8 cellular contexts compared by ENCODE assay signal in the genomic region with DNA sequence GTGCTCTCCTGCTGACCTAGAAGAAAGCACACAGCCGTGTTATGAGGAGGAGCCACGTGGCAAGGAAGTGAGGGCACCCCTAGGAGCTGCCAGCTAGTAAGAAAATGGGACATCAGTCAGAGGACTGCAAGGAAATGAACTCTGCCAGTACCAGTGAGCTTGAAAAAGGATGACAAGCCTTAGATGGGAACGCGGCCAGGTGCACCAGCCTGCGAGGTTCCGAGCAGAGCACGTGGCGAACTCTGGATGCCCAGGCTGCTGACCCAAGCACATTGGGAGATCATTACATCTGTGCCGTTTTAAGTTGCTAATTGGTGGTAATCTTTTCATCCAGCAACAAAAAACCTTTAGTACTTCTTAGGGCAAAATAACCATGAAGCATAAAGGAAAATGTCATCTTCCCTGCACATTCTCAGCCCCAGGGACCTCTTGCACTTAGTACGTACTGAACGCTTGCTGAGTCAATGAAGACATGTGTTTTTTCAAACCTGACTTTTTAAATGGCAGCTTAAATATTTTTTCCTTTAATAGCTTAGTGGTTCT.
A peak's percentile ranks its signal among the peaks of the same experiment; 100 is the strongest.
DNase-seq lines count a peak whose midpoint lies in the region; ATAC-seq and TF ChIP-seq lines count a peak whose summit lies in the region.

No MANE protein-coding gene starts in this region.

- DNase-seq in activated naive CD4-positive, alpha-beta T cell treated with anti-CD3 and anti-CD28 coated beads, Interleukin-2, amount 10 ng/mL, durations not matched to agents 7 days and 5 days, result no peak
- no peak for DNase-seq in activated naive CD4-positive, alpha-beta T cell (lab: John Stamatoyannopoulos, UW)
- DNase-seq in MM.1S (peak; percentile 74), body of pancreas (peak in 3 of 4 donors; percentile 39 to 62 (median 58)), lower lobe of right lung (no peak), tibial nerve (ENCODE audit: low spot score in 2 of 2) (no peak), NCI-H2081 treated with DMSO at 0.1 percent for 48 hours (lab: John Stamatoyannopoulos, UW) (no peak)

- no peak for TF ChIP-seq POLR2A in body of pancreas (IDR thresholded peaks at IDR 0.05)
- TF ChIP-seq POLR2A in tibial nerve (IDR thresholded peaks at IDR 0.05), result no peak

- H3K4me2 ChIP-seq in MM.1S (ENCODE audit: low read depth, low read length), result peak overlapping the region; percentile 82

- H3K4me3 Mint-ChIP-seq in activated naive CD4-positive, alpha-beta T cell treated with anti-CD3 and anti-CD28 coated beads, Interleukin-2, amount 10 ng/mL, durations not matched to agents 7 days and 5 days, result no peak overlapping the region

- H4K20me1 ChIP-seq in MM.1S (ENCODE audit: insufficient read depth, low read length), result no peaks in the 10 kb centered on the region

- no peaks in the 10 kb centered on the region for H3K9me3 Mint-ChIP-seq in activated naive CD4-positive, alpha-beta T cell treated with anti-CD3 and anti-CD28 coated beads, Interleukin-2, amount 10 ng/mL, durations not matched to agents 7 days and 5 days

- H3K27me3 ChIP-seq in MM.1S (replicated peaks; ENCODE audit: insufficient read depth, low read length), result no peaks in the 10 kb centered on the region
- no peaks in the 10 kb centered on the region for H3K27me3 ChIP-seq in body of pancreas
- no peaks in the 10 kb centered on the region for H3K27me3 ChIP-seq in lower lobe of right lung (ENCODE audit: low read depth)
- no peaks in the 10 kb centered on the region for H3K27me3 ChIP-seq in tibial nerve

- no peak for TF ChIP-seq CTCF in MM.1S (IDR thresholded peaks at IDR 0.05; ENCODE audit: low read length)
- TF ChIP-seq CTCF in body of pancreas (IDR thresholded peaks at IDR 0.05), result no peak
- no peak for TF ChIP-seq CTCF in lower lobe of right lung (IDR thresholded peaks at IDR 0.05)
- no peak for TF ChIP-seq CTCF in tibial nerve (IDR thresholded peaks at IDR 0.05)

- H3K79me2 ChIP-seq in MM.1S (ENCODE audit: low read length), result no peaks in the 10 kb centered on the region

- H3K27ac ChIP-seq in MM.1S (ENCODE audit: low read length) (peak overlapping the region; percentile 97), body of pancreas (peak overlapping the region in 2 of 4 donors; percentile 54 to 72), lower lobe of right lung (peak overlapping the region; percentile 68), tibial nerve (peak overlapping the region in 3 of 4 donors; percentile 66 to 96 (median 85))

- H3K36me3 ChIP-seq in MM.1S (replicated peaks; ENCODE audit: insufficient read depth, low read length) (no peaks in the 10 kb centered on the region), body of pancreas (replicated peaks in 1 of 2; ENCODE audit: insufficient read depth in 1 of 2, low read depth in 2 of 2) (no peaks in the 10 kb centered on the region), lower lobe of right lung (no peaks in the 10 kb centered on the region), tibial nerve (no peaks in the 10 kb centered on the region)

- 78 to 81% methylated on average over 11 of the region's 11 CpGs for WGBS in body of pancreas, 2 donors
- 53 to 59% methylated on average over 11 of the region's 11 CpGs for WGBS in tibial nerve, 2 donors

- ATAC-seq in body of pancreas (no peak), lower lobe of right lung (no peak), GM21528 (IDR thresholded peaks at IDR 0.05; ENCODE audit: low FRiP score, unreplicated experiment) (no peak)

- peak overlapping the region; percentile 67 for H3K9ac ChIP-seq in MM.1S (ENCODE audit: low read length)

- H3K4me1 ChIP-seq in MM.1S (ENCODE audit: low read length) (peaks cover 17% of the 10 kb centered on the region), body of pancreas (no peaks in the 10 kb centered on the region), lower lobe of right lung (peaks cover 51% of the 10 kb centered on the region), tibial nerve (peaks cover 0 to 53% (median 38%) of the 10 kb centered on the region in 4 donors)

- CTCF ChIA-PET in activated naive CD4-positive, alpha-beta T cell treated with anti-CD3 and anti-CD28 coated beads, Interleukin-2, amount 10 ng/mL, durations not matched to agents 7 days and 5 days (lab: Charles Lee), result interaction anchor here (1.0 to 2.0 kb wide), 6 partner anchors 20 to 86 kb away, joined by 3 to 5 read pairs (median 4); no protein-coding TSS in a partner anchor

- peak overlapping the region; percentile 17 for H3K4me3 ChIP-seq in MM.1S (ENCODE audit: low read length)
- H3K4me3 ChIP-seq in body of pancreas, result no peak overlapping the region
- H3K4me3 ChIP-seq in lower lobe of right lung, result no peak overlapping the region
- H3K4me3 ChIP-seq in tibial nerve, result no peak overlapping the region

- peak overlapping the region; percentile 79 for H3K27ac Mint-ChIP-seq in activated naive CD4-positive, alpha-beta T cell treated with anti-CD3 and anti-CD28 coated beads, Interleukin-2, amount 10 ng/mL, durations not matched to agents 7 days and 5 days

- H3F3A ChIP-seq in MM.1S (ENCODE audit: insufficient read depth, low read length), result peaks cover 17% of the 10 kb centered on the region

- intact Hi-C loops in body of pancreas (cut with DNase I) (no loop called here), lower lobe of right lung (cut with DNase I) (no loop called here)

- no peak for TF ChIP-seq EP300 in tibial nerve (IDR thresholded peaks at IDR 0.05)

- no peaks in the 10 kb centered on the region for H3K27me3 Mint-ChIP-seq in activated naive CD4-positive, alpha-beta T cell treated with anti-CD3 and anti-CD28 coated beads, Interleukin-2, amount 10 ng/mL, durations not matched to agents 7 days and 5 days

- H3K4me1 Mint-ChIP-seq in activated naive CD4-positive, alpha-beta T cell treated with anti-CD3 and anti-CD28 coated beads, Interleukin-2, amount 10 ng/mL, durations not matched to agents 7 days and 5 days, result peaks cover 32% of the 10 kb centered on the region

- H3K9me3 ChIP-seq in MM.1S (replicated peaks; ENCODE audit: insufficient read depth, low read length) (no peaks in the 10 kb centered on the region), body of pancreas (no peaks in the 10 kb centered on the region), lower lobe of right lung (no peaks in the 10 kb centered on the region), tibial nerve (no peaks in the 10 kb centered on the region)

- no peaks in the 10 kb centered on the region for H3K9me2 ChIP-seq in MM.1S (replicated peaks; ENCODE audit: insufficient read depth, low read length)

- H3K36me3 Mint-ChIP-seq in activated naive CD4-positive, alpha-beta T cell treated with anti-CD3 and anti-CD28 coated beads, Interleukin-2, amount 10 ng/mL, durations not matched to agents 7 days and 5 days, result peaks cover 8% of the 10 kb centered on the region

- H2AFZ ChIP-seq in MM.1S (ENCODE audit: low read length), result peak overlapping the region; percentile 40; the same call in 1 of the 2 replicates

Comparison
In these comparisons a context has a peak if more than half of its experiments do, and no peak if none do; other contexts are left out.
1. DNase-seq: peak in MM.1S (single experiment) and body of pancreas (3 of 4); none in activated naive CD4-positive, alpha-beta T cell treated with anti-CD3 and anti-CD28 coated beads, Interleukin-2, amount 10 ng/mL, durations not matched to agents 7 days and 5 days (single experiment), activated naive CD4-positive, alpha-beta T cell (0 of 4), lower lobe of right lung (single experiment), tibial nerve (0 of 2) and NCI-H2081 treated with DMSO at 0.1 percent for 48 hours (single experiment).